In genomic region chr2:8031370-8031769, GRCh38 we compare ENCODE assay signal across 22 cellular contexts.
"Had no signal": no experiment of that assay in that cellular context is flagged by ENCODE, and none has a peak within 500 bp of the region (broad histone marks: within the 10 kb centered on the region; RNA-seq: fewer than 3 reads in every experiment).

No MANE protein-coding gene starts in this region.

- H3K36me3 ChIP-seq: esophagus squamous epithelium, left ventricle myocardium inferior, prostate gland, tibial nerve, upper lobe of right lung, vagina had no signal

- H3K4me1 ChIP-seq: esophagus squamous epithelium, foreskin keratinocyte, left ventricle myocardium inferior, parathyroid adenoma, prostate gland, testis, tibial nerve, upper lobe of right lung, vagina had no signal

- H3K4me3 Mint-ChIP-seq: dendritic cell treated with granulocyte-macrophage colony-stimulating factor and Interleukin-4, amounts not matched to agents 40 ng/mL and 50 ng/mL, for 4 days; naive thymus-derived CD4-positive, alpha-beta T cell; nephron progenitor cell had no signal

- H3K79me2 ChIP-seq: hepatocyte, parathyroid adenoma had no signal

- H3K27ac ChIP-seq: esophagus squamous epithelium, foreskin keratinocyte, hepatocyte, left ventricle myocardium inferior, parathyroid adenoma, prostate gland, testis, tibial nerve, upper lobe of right lung, vagina had no signal

- H3K4me3 ChIP-seq: esophagus squamous epithelium, hepatocyte, left ventricle myocardium inferior, lung, prostate gland, testis, tibial nerve, upper lobe of right lung, vagina had no signal

- H3K9me3 ChIP-seq: esophagus squamous epithelium, left ventricle myocardium inferior, prostate gland, testis, tibial nerve, upper lobe of right lung, vagina had no signal

- H3K4me2 ChIP-seq: hepatocyte had no signal

- H3K27me3 ChIP-seq: esophagus squamous epithelium, foreskin keratinocyte, hepatocyte, testis, tibial nerve, upper lobe of right lung, vagina had no signal

- H2AFZ ChIP-seq: hepatocyte, parathyroid adenoma had no signal

- ATAC-seq: foreskin keratinocyte; left cardiac atrium; naive thymus-derived CD4-positive, alpha-beta T cell; upper lobe of right lung had no signal

- H3K9me3 Mint-ChIP-seq: dendritic cell treated with granulocyte-macrophage colony-stimulating factor and Interleukin-4, amounts not matched to agents 40 ng/mL and 50 ng/mL, for 4 days; nephron progenitor cell had no signal

- H3K27me3 Mint-ChIP-seq: naive thymus-derived CD4-positive, alpha-beta T cell had no signal

- H3K36me3 Mint-ChIP-seq: naive thymus-derived CD4-positive, alpha-beta T cell had no signal

- H3K27ac Mint-ChIP-seq: dendritic cell treated with granulocyte-macrophage colony-stimulating factor and Interleukin-4, amounts not matched to agents 40 ng/mL and 50 ng/mL, for 4 days; naive thymus-derived CD4-positive, alpha-beta T cell; nephron progenitor cell had no signal

- H3K9ac ChIP-seq: parathyroid adenoma had no signal

- DNase-seq: esophagus squamous epithelium; foreskin keratinocyte; head of caudate nucleus; kidney; left cardiac atrium; left ventricle myocardium inferior; midbrain; naive thymus-derived CD4-positive, alpha-beta T cell; nephron progenitor cell; retina; small intestine; stimulated activated CD4-positive, alpha-beta T cell treated with anti-CD3 and anti-CD28 coated beads, Interleukin-12 subunit alpha, Interleukin-12 subunit beta, amount 100 ng/mL, for 4 hours; stimulated activated naive CD4-positive, alpha-beta T cell; testis; upper lobe of right lung had no signal
